16 cellular contexts compared by ENCODE assay signal in the genomic region with DNA sequence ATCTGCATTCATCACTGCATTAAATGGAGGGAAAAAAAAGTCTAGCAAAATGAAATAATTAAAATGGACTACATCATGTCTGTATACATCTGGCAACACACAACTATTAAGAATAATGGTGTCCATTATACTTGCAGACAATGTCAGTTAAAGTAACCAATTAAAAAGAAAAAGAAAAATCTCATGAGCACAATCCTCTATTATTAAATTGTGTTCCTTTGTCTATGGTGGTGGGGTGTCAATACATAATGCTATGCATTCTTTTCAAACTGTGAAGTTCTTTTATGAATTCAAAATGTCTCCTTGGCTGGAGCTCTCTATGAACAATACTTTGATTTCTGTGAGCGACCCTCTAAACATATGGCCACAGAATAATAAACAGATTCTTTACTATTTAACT.
DNase-seq lines count a peak whose midpoint lies in the region; ATAC-seq and TF ChIP-seq lines count a peak whose summit lies in the region.
"Had no signal": no experiment of that assay in that cellular context is flagged by ENCODE, and none has a peak within 500 bp of the region (broad histone marks: within the 10 kb centered on the region; RNA-seq: fewer than 3 reads in every experiment).

No MANE protein-coding gene starts in this region.

- WGBS in right lobe of liver (ENCODE audit: insufficient coverage, low coverage, low lambda C conversion rate, missing lambda C conversion rate), result 86% methylated on average over 1 of the region's 1 CpG

- H3K4me1 Mint-ChIP-seq in chondrocyte (ENCODE audit: low read depth) (peaks cover 57% of the 10 kb centered on the region), mesothelial cell of epicardium (peaks cover 41% of the 10 kb centered on the region)

- peaks cover 56% of the 10 kb centered on the region for H3K36me3 ChIP-seq in left ventricle myocardium inferior
- H3K36me3 ChIP-seq in right lobe of liver, result peaks cover 0 to 3% (median 0%) of the 10 kb centered on the region in 4 donors

- intact Hi-C loops in left ventricle myocardium inferior (cut with micrococcal nuclease), result no loop called here
- intact Hi-C loops in cardiac septum (cut with DNase I), result loop anchor here (5.0 kb wide), 1 partner anchor 61 kb away; a partner anchor contains a TSS
- intact Hi-C loops in right lobe of liver (cut with DNase I), result no loop called here

- no peaks in the 10 kb centered on the region for H3K27me3 Mint-ChIP-seq in chondrocyte (ENCODE audit: low read depth)
- no peaks in the 10 kb centered on the region for H3K27me3 Mint-ChIP-seq in mesothelial cell of epicardium (ENCODE audit: low read depth)

- TF ChIP-seq CTCF in left ventricle myocardium inferior (IDR thresholded peaks at IDR 0.05; ENCODE audit: borderline replicate concordance), result no peak
- no peak for TF ChIP-seq CTCF in chondrocyte (IDR thresholded peaks at IDR 0.05)
- no peak for TF ChIP-seq CTCF in mesothelial cell of epicardium (IDR thresholded peaks at IDR 0.05; ENCODE audit: unreplicated experiment)
- TF ChIP-seq CTCF in right lobe of liver (IDR thresholded peaks at IDR 0.05), result no peak

- H3K4me3 ChIP-seq in left ventricle myocardium inferior (no peak overlapping the region), right lobe of liver (no peak overlapping the region)

- no peak overlapping the region for H3K4me3 Mint-ChIP-seq in chondrocyte (ENCODE audit: unreplicated experiment)
- H3K4me3 Mint-ChIP-seq in mesothelial cell of epicardium, result no peak overlapping the region
- H3K4me3 Mint-ChIP-seq: H9 had no signal

- peaks cover 8% of the 10 kb centered on the region for H3K36me3 Mint-ChIP-seq in chondrocyte (ENCODE audit: low read depth)
- H3K36me3 Mint-ChIP-seq in mesothelial cell of epicardium, result peaks cover 9% of the 10 kb centered on the region

- H3K27ac ChIP-seq in left ventricle myocardium inferior (replicated peaks), result peak overlapping the region; percentile 93
- no peak overlapping the region for H3K27ac ChIP-seq in right lobe of liver
- H3K27ac ChIP-seq: C4-2B had no signal

- no peaks in the 10 kb centered on the region for H3K27me3 ChIP-seq in left ventricle myocardium inferior (ENCODE audit: low read depth)
- no peaks in the 10 kb centered on the region for H3K27me3 ChIP-seq in right lobe of liver

- no peak for TF ChIP-seq POLR2A in right lobe of liver (IDR thresholded peaks at IDR 0.05)

- H3K4me1 ChIP-seq in left ventricle myocardium inferior (peaks cover 86% of the 10 kb centered on the region), right lobe of liver (peaks cover 0 to 25% (median 5%) of the 10 kb centered on the region in 4 donors)

- no peak for DNase-seq in left ventricle myocardium inferior
- DNase-seq in cardiac septum (ENCODE audit: low spot score), result no peak
- DNase-seq in chondrocyte (ENCODE audit: low spot score), result no peak
- DNase-seq in mesothelial cell of epicardium (ENCODE audit: low spot score in 2 of 2, unreplicated experiment in 2 of 2), result no peak
- DNase-seq in HuH-7 (ENCODE audit: low spot score), result no peak
- no peak for DNase-seq in right lobe of liver
- no peak for DNase-seq in activated gamma-delta T cell treated with Interleukin-2 at 50 U/mL for 16 hours
- DNase-seq: H9, Kasumi-1, NCI-H1417, NCI-H1930, NCI-H510A treated with DMSO at 0.1 percent for 48 hours, RPMI8226 had no signal

- H3K27ac Mint-ChIP-seq in chondrocyte (ENCODE audit: unreplicated experiment) (peak overlapping the region; percentile 100), mesothelial cell of epicardium (peak overlapping the region; percentile 55)
- H3K27ac Mint-ChIP-seq: H9 had no signal

- H3K9me3 Mint-ChIP-seq in chondrocyte (ENCODE audit: low read depth), result no peaks in the 10 kb centered on the region
- H3K9me3 Mint-ChIP-seq in mesothelial cell of epicardium, result no peaks in the 10 kb centered on the region
- H3K9me3 Mint-ChIP-seq: H9 had no signal

- ATAC-seq in GM19023 (IDR thresholded peaks at IDR 0.05; ENCODE audit: unreplicated experiment) (no peak), right lobe of liver (no peak)
- ATAC-seq: HepG2 had no signal

- H3K9me3 ChIP-seq in left ventricle myocardium inferior (replicated peaks) (no peaks in the 10 kb centered on the region), right lobe of liver (no peaks in the 10 kb centered on the region)
